10 cellular contexts compared by ENCODE assay signal in the genomic region with DNA sequence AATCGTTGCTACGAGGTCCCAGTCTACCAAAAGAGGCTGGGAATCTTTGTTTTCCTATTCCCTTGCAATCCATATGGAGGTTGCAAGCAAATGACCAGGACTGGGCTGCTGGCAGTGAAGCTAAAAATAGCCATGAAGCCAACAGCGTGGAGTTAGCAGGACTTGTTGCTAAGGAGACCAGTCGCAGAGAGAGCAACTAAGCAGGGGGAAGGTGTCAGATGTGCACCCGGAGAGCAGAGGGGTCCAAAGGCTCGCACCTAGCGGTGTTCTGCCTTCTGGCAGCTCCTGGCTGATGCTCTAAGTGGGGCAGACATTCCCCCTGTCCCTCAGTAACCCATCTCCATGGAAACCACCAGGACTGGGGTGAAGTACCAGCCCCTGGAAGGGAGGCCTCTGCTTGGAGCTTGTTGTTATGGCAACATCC.
DNase-seq lines count a peak whose midpoint lies in the region; ATAC-seq and TF ChIP-seq lines count a peak whose summit lies in the region.
"Had no signal": no experiment of that assay in that cellular context is flagged by ENCODE, and none has a peak within 500 bp of the region (broad histone marks: within the 10 kb centered on the region; RNA-seq: fewer than 3 reads in every experiment).

No MANE protein-coding gene starts in this region.

- POLR2A ChIA-PET in naive thymus-derived CD4-positive, alpha-beta T cell (lab: Charles Lee) = interaction anchor here (2.5 to 6.0 kb wide), 2 partner anchors 11 to 15 kb away, joined by 12 to 30 read pairs; no protein-coding TSS in a partner anchor

- TF ChIP-seq EP300 in ovary (IDR thresholded peaks at IDR 0.05) = no peak

- H3K36me3 ChIP-seq in naive thymus-derived CD4-positive, alpha-beta T cell (ENCODE audit: control insufficient read depth in 2 of 3, insufficient read depth in 3 of 3, low read length in 3 of 3) = peaks cover 0 to 56% (median 4%) of the 10 kb centered on the region in 3 experiments
- H3K36me3 ChIP-seq in ovary = no peaks in the 10 kb centered on the region

- no peaks in the 10 kb centered on the region for H3K9me3 ChIP-seq in naive thymus-derived CD4-positive, alpha-beta T cell (ENCODE audit: control insufficient read depth in 2 of 3, low read length in 3 of 3)
- H3K9me3 ChIP-seq in ovary = no peaks in the 10 kb centered on the region

- TF ChIP-seq CTCF in AG09309 (IDR thresholded peaks at IDR 0.05; ENCODE audit: control insufficient read depth, insufficient read depth, low read depth, low read length, missing control alignments) (no peak), dorsolateral prefrontal cortex (IDR thresholded peaks at IDR 0.05 in 54 of 56, conservative IDR thresholded peaks at IDR 0.05 in 2 of 56; ENCODE audit: low read depth in 1 of 56, partially characterized antibody in 56 of 56) (no peak), ovary (IDR thresholded peaks at IDR 0.05) (no peak)

- no peak overlapping the region for H3K4me3 Mint-ChIP-seq in naive thymus-derived CD4-positive, alpha-beta T cell
- H3K4me3 Mint-ChIP-seq: T-helper 1 cell treated with Interleukin-12 subunit alpha and Interleukin-12 subunit beta and Interleukin-4 antibody, amounts not matched to agents 30 μg/mL and 1 μg/mL, for 36 hours had no signal

- ATAC-seq in naive thymus-derived CD4-positive, alpha-beta T cell = no peak
- ATAC-seq in GM19463 (IDR thresholded peaks at IDR 0.05; ENCODE audit: unreplicated experiment) = no peak

- no peaks in the 10 kb centered on the region for H3K27me3 ChIP-seq in dorsolateral prefrontal cortex
- H3K27me3 ChIP-seq in naive thymus-derived CD4-positive, alpha-beta T cell (ENCODE audit: control insufficient read depth in 2 of 2, insufficient read depth in 2 of 2, low read length in 2 of 2) = no peaks in the 10 kb centered on the region
- no peaks in the 10 kb centered on the region for H3K27me3 ChIP-seq in ovary

- TF ChIP-seq POLR2A in ovary (IDR thresholded peaks at IDR 0.05) = no peak

- peak; percentile 27 for DNase-seq in AG09309 (ENCODE audit: low read depth)
- peak; percentile 21 for DNase-seq in NCI-H1105 (lab: John Stamatoyannopoulos, UW)
- peak in 6 of 10 donors; percentile 37 to 75 (median 66) for DNase-seq in dorsolateral prefrontal cortex
- no peak for DNase-seq in naive thymus-derived CD4-positive, alpha-beta T cell
- DNase-seq in RPMI8226 = no peak
- DNase-seq in stimulated activated CD4-positive, alpha-beta T cell treated with anti-CD3 and anti-CD28 coated beads, Interleukin-4, amount 100 ng/mL, for 4 hours = no peak
- DNase-seq in ovary = no peak
- DNase-seq: activated naive CD4-positive, alpha-beta T cell treated with anti-CD3 and anti-CD28 coated beads, Interleukin-2, amount 50 U/mL, for 16 hours had no signal

- peaks cover 0 to 7% of the 10 kb centered on the region in 2 donors for H3K4me1 ChIP-seq in naive thymus-derived CD4-positive, alpha-beta T cell (ENCODE audit: control insufficient read depth in 2 of 2, insufficient read depth in 2 of 2, low read length in 2 of 2)
- peaks cover 8% of the 10 kb centered on the region for H3K4me1 ChIP-seq in ovary (ENCODE audit: insufficient read depth)

- intact Hi-C loops in dorsolateral prefrontal cortex (cut with DNase I) = no loop called here
- intact Hi-C loops in naive thymus-derived CD4-positive, alpha-beta T cell (cut with micrococcal nuclease) = no loop called here
- intact Hi-C loops in ovary (cut with DNase I) = no loop called here

- peaks cover 14 to 45% (median 35%) of the 10 kb centered on the region in 7 donors for H3K4me1 Mint-ChIP-seq in naive thymus-derived CD4-positive, alpha-beta T cell

- no peak overlapping the region for H3K4me3 ChIP-seq in AG09309 (ENCODE audit: control insufficient read depth, low read depth, low read length)
- H3K4me3 ChIP-seq in dorsolateral prefrontal cortex = no peak overlapping the region
- no peak overlapping the region for H3K4me3 ChIP-seq in naive thymus-derived CD4-positive, alpha-beta T cell (ENCODE audit: low read length)
- no peak overlapping the region for H3K4me3 ChIP-seq in ovary

- peak overlapping the region in 7 of 9 donors; percentile 20 to 77 (median 69) for H3K27ac Mint-ChIP-seq in naive thymus-derived CD4-positive, alpha-beta T cell
- H3K27ac Mint-ChIP-seq: T-helper 1 cell treated with Interleukin-12 subunit alpha and Interleukin-12 subunit beta and Interleukin-4 antibody, amounts not matched to agents 30 μg/mL and 1 μg/mL, for 36 hours had no signal

- peaks cover 0 to 1% (median 0%) of the 10 kb centered on the region in 11 donors for H3K9me3 Mint-ChIP-seq in naive thymus-derived CD4-positive, alpha-beta T cell
- H3K9me3 Mint-ChIP-seq: T-helper 1 cell treated with Interleukin-12 subunit alpha and Interleukin-12 subunit beta and Interleukin-4 antibody, amounts not matched to agents 30 μg/mL and 1 μg/mL, for 36 hours had no signal

- 15 to 32% (median 20%) methylated on average over 7 of the region's 7 CpGs for WGBS in ovary, 3 donors

- peak overlapping the region in 58 of 59 donors; percentile 33 to 94 (median 83) for H3K27ac ChIP-seq in dorsolateral prefrontal cortex
- H3K27ac ChIP-seq in naive thymus-derived CD4-positive, alpha-beta T cell (ENCODE audit: low read depth, low read length) = no peak overlapping the region
- peak overlapping the region in 1 of 2 donors; percentile 32 for H3K27ac ChIP-seq in ovary

- CTCF ChIA-PET in naive thymus-derived CD4-positive, alpha-beta T cell (lab: Charles Lee) = no interaction called here

- peaks cover 6 to 35% (median 26%) of the 10 kb centered on the region in 5 donors for H3K36me3 Mint-ChIP-seq in naive thymus-derived CD4-positive, alpha-beta T cell

- no peaks in the 10 kb centered on the region for H3K27me3 Mint-ChIP-seq in naive thymus-derived CD4-positive, alpha-beta T cell

Comparison
In these comparisons a context has a peak if more than half of its experiments do, and no peak if none do; other contexts are left out.
1. DNase-seq: peak in AG09309 (single experiment), NCI-H1105 (single experiment) and dorsolateral prefrontal cortex (6 of 10); none in naive thymus-derived CD4-positive, alpha-beta T cell (0 of 9), RPMI8226 (single experiment), stimulated activated CD4-positive, alpha-beta T cell treated with anti-CD3 and anti-CD28 coated beads, Interleukin-4, amount 100 ng/mL, for 4 hours (0 of 2) and ovary (0 of 5).